8 cellular contexts compared by ENCODE assay signal in the genomic region with DNA sequence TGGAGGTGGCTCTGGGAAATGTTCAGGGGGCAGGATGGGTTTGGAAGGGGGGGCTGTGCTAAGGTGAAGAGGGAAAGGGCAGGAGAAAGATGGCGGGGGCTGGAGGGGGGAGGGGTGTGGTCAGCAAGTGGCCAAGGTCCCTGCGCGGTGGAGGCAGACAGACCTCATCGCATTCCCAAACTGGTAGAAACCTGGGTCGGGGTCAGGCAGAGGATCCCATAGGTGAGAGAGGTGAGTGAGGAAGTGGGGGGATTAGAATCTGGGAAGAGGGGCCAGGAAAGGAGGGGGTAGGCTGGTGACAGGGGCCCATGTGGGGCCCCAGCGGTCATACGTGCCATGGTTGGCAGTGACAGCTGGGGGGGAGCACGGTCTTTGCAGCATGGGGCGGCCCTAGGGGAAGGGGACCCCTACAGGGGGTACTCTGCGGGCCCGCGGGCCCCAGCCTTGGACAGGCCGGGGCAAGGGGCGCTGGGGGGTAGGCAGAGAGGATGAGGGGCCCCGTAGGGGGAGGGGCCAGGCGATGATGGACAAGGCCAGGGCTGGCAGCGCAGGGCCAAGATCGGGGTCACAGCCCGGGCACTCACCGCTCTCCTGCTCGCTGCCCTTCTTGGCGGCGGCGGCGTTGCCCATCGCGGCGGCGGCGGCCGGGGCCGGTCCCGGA. TPM values are rescaled to one million over a fixed set of nuclear protein-coding genes. Genes with fewer than 3 reads are reported as not detected.
DNase-seq lines count a peak whose midpoint lies in the region; ATAC-seq lines count a peak whose summit lies in the region.

No MANE protein-coding gene starts in this region.

- no peaks in the 10 kb centered on the region for H3K9me3 ChIP-seq in right cardiac atrium (ENCODE audit: control insufficient read depth, low read length)
- no peaks in the 10 kb centered on the region for H3K9me3 ChIP-seq in skeletal muscle satellite cell (replicated peaks; ENCODE audit: low read length)

- H3K4me3 ChIP-seq in right cardiac atrium (ENCODE audit: low read length) (peak overlapping the region; percentile 95), skeletal muscle satellite cell (ENCODE audit: low read length) (peak overlapping the region; percentile 81)

- H3K9ac ChIP-seq in skeletal muscle satellite cell (ENCODE audit: low read depth, low read length), result peak overlapping the region; percentile 88

- peak; percentile 19 for DNase-seq in activated naive CD4-positive, alpha-beta T cell treated with anti-CD3 and anti-CD28 coated beads, Interleukin-2, amount 50 U/mL, for 16 hours
- peak; percentile 64 to 87 (median 80) for DNase-seq in right cardiac atrium
- DNase-seq in NCI-H1092 treated with DMSO at 0.1 percent for 48 hours (lab: John Stamatoyannopoulos, UW), result no peak
- no peak for DNase-seq in NCI-H524 treated with DMSO at 0.1 percent for 48 hours (lab: John Stamatoyannopoulos, UW)
- DNase-seq in A172 (ENCODE audit: low spot score), result no peak

- H3K27ac ChIP-seq in right cardiac atrium (ENCODE audit: low read length), result peak overlapping the region; percentile 95

- intact Hi-C loops in right cardiac atrium (cut with DNase I), result loop anchor here in 2 of 4 donors (5.0 kb wide), 2 partner anchors 35 to 45 kb away; a partner anchor contains a TSS

- ATAC-seq in GM19023 (IDR thresholded peaks at IDR 0.05; ENCODE audit: unreplicated experiment), result peak; percentile 4
- ATAC-seq in HG03432 (IDR thresholded peaks at IDR 0.05; ENCODE audit: unreplicated experiment), result peak; percentile 17
- no peak for ATAC-seq in right cardiac atrium

- H3K27me3 ChIP-seq in right cardiac atrium (ENCODE audit: control insufficient read depth, insufficient read depth) (no peaks in the 10 kb centered on the region), skeletal muscle satellite cell (ENCODE audit: control insufficient read depth, insufficient read depth, low read length) (no peaks in the 10 kb centered on the region)

- peaks cover 19% of the 10 kb centered on the region for H3K4me1 ChIP-seq in right cardiac atrium (ENCODE audit: control insufficient read depth, insufficient read depth, low read length)
- H3K4me1 ChIP-seq in skeletal muscle satellite cell (ENCODE audit: control insufficient read depth, insufficient read depth, low read length), result peaks cover 48% of the 10 kb centered on the region

- H3K36me3 ChIP-seq in skeletal muscle satellite cell (ENCODE audit: insufficient read depth, low read length), result no peaks in the 10 kb centered on the region

- H3K4me2 ChIP-seq in skeletal muscle satellite cell (ENCODE audit: low read length), result peak overlapping the region; percentile 99

- under 1% methylated on average over 33 of the region's 33 CpGs for WGBS in right cardiac atrium

RNA-seq across cellular contexts. Expression of a gene that starts 0.5 kb away (rescaled TPM):
- 100 to 1,000 TPM; 351 to 412 (median 373) TPM for total RNA-seq in right cardiac atrium
- polyA plus RNA-seq in right cardiac atrium, result 256 TPM
- total RNA-seq in skeletal muscle satellite cell (2012; rRNA removed), result 48.4 and 75.8 TPM in 2 replicates
- 43.1 and 72.6 TPM in 2 replicates for total RNA-seq in A172 (2014; rRNA removed; shearing (Covaris generic))

RNA-seq across cellular contexts. Expression of a gene that starts 19.3 kb away (rescaled TPM):
- total RNA-seq in right cardiac atrium, result 1 to 10 TPM in 3 of 4 donors, under 1 TPM in 1; 0.56 to 1.4 (median 1.2) TPM
- polyA plus RNA-seq in right cardiac atrium, result 0.29 TPM
- total RNA-seq in skeletal muscle satellite cell (2012; rRNA removed), result 9.1 and 17.3 TPM in 2 replicates
- total RNA-seq in A172 (2014; rRNA removed; shearing (Covaris generic)), result 54.9 and 78.9 TPM in 2 replicates

RNA-seq across cellular contexts. Expression of a gene that starts 26.5 kb away (rescaled TPM):
- 10 to 100 TPM; 34.0 to 53.8 (median 42.5) TPM for total RNA-seq in right cardiac atrium
- polyA plus RNA-seq in right cardiac atrium, result 32.2 TPM
- 33.9 and 34.2 TPM in 2 replicates for total RNA-seq in skeletal muscle satellite cell (2012; rRNA removed)
- 25.2 and 36.0 TPM in 2 replicates for total RNA-seq in A172 (2014; rRNA removed; shearing (Covaris generic))

RNA-seq across cellular contexts. Expression of a gene that starts 31.5 kb away (rescaled TPM):
- not detected for total RNA-seq in right cardiac atrium
- polyA plus RNA-seq in right cardiac atrium, result not detected
- total RNA-seq in skeletal muscle satellite cell (2012; rRNA removed), result 0.51 TPM in 1 of 2 replicates, not detected in the other
- total RNA-seq in A172 (2014; rRNA removed; shearing (Covaris generic)), result not detected in 2 replicates

RNA-seq across cellular contexts. Expression of a gene that starts 44.5 kb away (rescaled TPM):
- 10 to 100 TPM in 1 of 4 donors, 1 to 10 TPM in 3; 6.4 to 10.3 (median 9.2) TPM for total RNA-seq in right cardiac atrium
- polyA plus RNA-seq in right cardiac atrium, result 11.1 TPM
- total RNA-seq in skeletal muscle satellite cell (2012; rRNA removed), result not detected in 2 replicates
- total RNA-seq in A172 (2014; rRNA removed; shearing (Covaris generic)), result 0.43 and 2.5 TPM in 2 replicates

Comparison
In these comparisons a context has a peak if more than half of its experiments do, and no peak if none do; other contexts are left out.
1. ATAC-seq: peak in GM19023 (single experiment) and HG03432 (single experiment); none in right cardiac atrium (0 of 2).
2. DNase-seq: peak in activated naive CD4-positive, alpha-beta T cell treated with anti-CD3 and anti-CD28 coated beads, Interleukin-2, amount 50 U/mL, for 16 hours (single experiment) and right cardiac atrium (3 of 3); none in NCI-H1092 treated with DMSO at 0.1 percent for 48 hours (single experiment), NCI-H524 treated with DMSO at 0.1 percent for 48 hours (single experiment) and A172 (single experiment).
3. RNA of a gene that starts 19.3 kb away (total RNA-seq): 54.9 to 78.9 TPM in A172; 0.56 to 1.4 TPM in right cardiac atrium; every median in the first group is over 10 times any median in the second.